In genomic region chr2:74458132-74458956, GRCh38 we compare ENCODE assay signal across 8 cellular contexts. TPM values are rescaled to one million over a fixed set of nuclear protein-coding genes. Genes with fewer than 3 reads are reported as not detected.
DNase-seq lines count a peak whose midpoint lies in the region; ATAC-seq and TF ChIP-seq lines count a peak whose summit lies in the region.

TSS of gene WBP1 (plus strand) at chr2:74458438. CDS start at chr2:74458603, 165 bp downstream.

- H3K36me3 Mint-ChIP-seq in activated B cell treated with CpG ODN at 0.5 μM for 24 hours (ENCODE audit: low read depth) = peaks cover 61% of the 10 kb centered on the region

- H3K4me1 Mint-ChIP-seq in activated B cell treated with CpG ODN at 0.5 μM for 24 hours = peaks cover 62% of the 10 kb centered on the region

- H3K9ac ChIP-seq in smooth muscle cell (ENCODE audit: low read depth) = peak within 1 kb of the TSS; percentile 95

- H3K4me1 ChIP-seq in smooth muscle cell (ENCODE audit: low read depth) = peaks cover 20% of the 10 kb centered on the region

- H3K36me3 ChIP-seq in smooth muscle cell (ENCODE audit: low read depth) = no peaks in the 10 kb centered on the region

- peak; percentile 100 for DNase-seq in AG04449 (ENCODE audit: low read depth, low spot score)
- peak; percentile 100 for DNase-seq in NCI-H345 (lab: John Stamatoyannopoulos, UW)
- peak; percentile 87 for DNase-seq in activated B cell treated with CpG ODN at 0.5 μM for 24 hours
- DNase-seq in caudate nucleus (lab: John Stamatoyannopoulos, UW) = peak; percentile 94 to 100 (median 100)
- DNase-seq in iPS-NIHi7 (ENCODE audit: extremely low spot score) = peak; percentile 92
- DNase-seq in smooth muscle cell (lab: John Stamatoyannopoulos, UW; ENCODE audit: unreplicated experiment) = peak; percentile 88

- CTCF ChIA-PET in AG04449 (lab: Yijun Ruan, JAX) (interaction anchor here (0.6 to 3.8 kb wide), 6 partner anchors 22 to 244 kb away, joined by 3 to 25 read pairs (median 4); partner anchors contain the start of genes CCDC142, TTC31 and WDR54), activated B cell treated with CpG ODN at 0.5 μM for 24 hours (lab: Charles Lee) (interaction anchor here (0.8 to 3.0 kb wide), 4 partner anchors 15 to 128 kb away, joined by 3 to 11 read pairs (median 3); partner anchors contain the start of gene MRPL53)

- H2AFZ ChIP-seq in smooth muscle cell (ENCODE audit: low read depth) = peak within 1 kb of the TSS; percentile 77

- H3K4me2 ChIP-seq in smooth muscle cell = peak within 1 kb of the TSS; percentile 98

- POLR2A ChIA-PET in AG04449 (lab: Yijun Ruan, JAX) (interaction anchor here (0.6 to 3.3 kb wide), 10 partner anchors 10 to 130 kb away, joined by 3 to 12 read pairs (median 6); partner anchors contain the start of gene MRPL53), activated B cell treated with CpG ODN at 0.5 μM for 24 hours (lab: Charles Lee) (interaction anchor here (0.7 to 10.0 kb wide), 27 partner anchors 9 to 1224 kb away, joined by 3 to 127 read pairs (median 6); partner anchors contain the start of genes AUP1, C2orf81, CCDC142 and CCT7)

- peak within 1 kb of the TSS; percentile 100 for H3K27ac Mint-ChIP-seq in activated B cell treated with CpG ODN at 0.5 μM for 24 hours

- H3K27me3 Mint-ChIP-seq in activated B cell treated with CpG ODN at 0.5 μM for 24 hours = no peaks in the 10 kb centered on the region

- H3K9me3 Mint-ChIP-seq in activated B cell treated with CpG ODN at 0.5 μM for 24 hours = no peaks in the 10 kb centered on the region

- H3F3A ChIP-seq in smooth muscle cell (ENCODE audit: low read depth) = peaks cover 23% of the 10 kb centered on the region

- H3K4me3 ChIP-seq in AG04449 (ENCODE audit: low read depth, low read length) (peak within 1 kb of the TSS; percentile 74), smooth muscle cell (peak within 1 kb of the TSS; percentile 85)

- peak; percentile 86 for ATAC-seq in GM18909 (IDR thresholded peaks at IDR 0.05; ENCODE audit: poor library complexity, unreplicated experiment)
- ATAC-seq in HG03196 (IDR thresholded peaks at IDR 0.05; ENCODE audit: unreplicated experiment) = peak; percentile 79
- peak; percentile 81 for ATAC-seq in activated B cell treated with CpG ODN at 0.5 μM for 24 hours (ENCODE audit: low read depth)

- H3K4me3 Mint-ChIP-seq in activated B cell treated with CpG ODN at 0.5 μM for 24 hours = peak within 1 kb of the TSS; percentile 99

- intact Hi-C loops in activated B cell treated with CpG ODN at 0.5 μM for 24 hours (cut with micrococcal nuclease) = loop anchor here (1.0 to 5.0 kb wide), 5 partner anchors 14 to 276 kb away; partner anchors contain the start of genes AUP1, HTRA2, MRPL53 and PCGF1

- TF ChIP-seq CTCF in AG04449 (IDR thresholded peaks at IDR 0.05; ENCODE audit: insufficient read depth, low read length, missing control alignments) (no peak), activated B cell treated with CpG ODN at 0.5 μM for 24 hours (IDR thresholded peaks at IDR 0.05) (no peak), smooth muscle cell (IDR thresholded peaks at IDR 0.05; ENCODE audit: borderline replicate concordance, insufficient read depth, poor library complexity, severe bottlenecking) (no peak)

- H3K27ac ChIP-seq in caudate nucleus (ENCODE audit: low read depth, low read length) = peak within 1 kb of the TSS; percentile 96
- H3K27ac ChIP-seq in smooth muscle cell (ENCODE audit: low read depth) = peak within 1 kb of the TSS; percentile 98

- H3K79me2 ChIP-seq in smooth muscle cell (ENCODE audit: low read depth) = peaks cover 34% of the 10 kb centered on the region

- no peaks in the 10 kb centered on the region for H4K20me1 ChIP-seq in smooth muscle cell (ENCODE audit: low read depth)

- no peaks in the 10 kb centered on the region for H3K27me3 ChIP-seq in smooth muscle cell (ENCODE audit: low read depth)

- H3K9me3 ChIP-seq in smooth muscle cell (replicated peaks; ENCODE audit: low read depth) = no peaks in the 10 kb centered on the region

- under 1% methylated on average over 27 of the region's 38 CpGs for WGBS in smooth muscle cell (ENCODE audit: low lambda C conversion rate)

RNA-seq across cellular contexts. Expression of gene WBP1, which starts in this region (rescaled TPM):
- total RNA-seq in activated B cell treated with CpG ODN at 0.5 μM for 24 hours (61.4 and 65.3 TPM in 2 replicates), smooth muscle cell (63.9 and 90.8 TPM in 2 replicates)
- 117 and 123 TPM in 2 replicates for polyA plus RNA-seq in smooth muscle cell

Comparison
In these comparisons a context has a peak if more than half of its experiments do, and no peak if none do; other contexts are left out.
1. Peak in every context shown above with its lines: DNase-seq, ATAC-seq, H3K4me3 ChIP-seq and H3K27ac ChIP-seq.